ENCODE assay signal across 16 cellular contexts in genomic region chr6:1739220-1739619, GRCh38.
A peak's percentile ranks its signal among the peaks of the same experiment; 100 is the strongest.
DNase-seq lines count a peak whose midpoint lies in the region; ATAC-seq and TF ChIP-seq lines count a peak whose summit lies in the region.
"Had no signal": no experiment of that assay in that cellular context is flagged by ENCODE, and none has a peak within 500 bp of the region (broad histone marks: within the 10 kb centered on the region; RNA-seq: fewer than 3 reads in every experiment).

No MANE protein-coding gene starts in this region.

- peak; percentile 36 for DNase-seq in D341Med (ENCODE audit: low spot score)
- no peak for DNase-seq in vagina (ENCODE audit: extremely low spot score in 2 of 2)
- no peak for DNase-seq in left ventricle myocardium inferior
- no peak for DNase-seq in NCI-H1417 (lab: John Stamatoyannopoulos, UW)
- DNase-seq: dermis blood vessel endothelial cell; EL; KBM-7; PC-9; stimulated activated CD4-positive, alpha-beta T cell treated with anti-CD3 and anti-CD28 coated beads, Interleukin-15, amount 100 ng/mL, for 24 hours; T-helper 9 cell had no signal

- no peak for TF ChIP-seq POLR2A in vagina (IDR thresholded peaks at IDR 0.05)
- TF ChIP-seq POLR2A in gastroesophageal sphincter (IDR thresholded peaks at IDR 0.05) = no peak

- no peaks in the 10 kb centered on the region for H3K27me3 ChIP-seq in vagina
- no peaks in the 10 kb centered on the region for H3K27me3 ChIP-seq in gastroesophageal sphincter
- no peaks in the 10 kb centered on the region for H3K27me3 ChIP-seq in left ventricle myocardium inferior (ENCODE audit: low read depth)

- H3K36me3 ChIP-seq in vagina = no peaks in the 10 kb centered on the region
- no peaks in the 10 kb centered on the region for H3K36me3 ChIP-seq in gastroesophageal sphincter
- H3K36me3 ChIP-seq in left ventricle myocardium inferior = no peaks in the 10 kb centered on the region

- intact Hi-C loops in vagina (cut with DNase I) = no loop called here
- intact Hi-C loops in left ventricle myocardium inferior (cut with micrococcal nuclease) = no loop called here

- no peak for TF ChIP-seq EP300 in gastroesophageal sphincter (IDR thresholded peaks at IDR 0.05)

- 40 to 100% methylated on average over 1 to 5 of the region's 9 CpGs for WGBS in gastroesophageal sphincter (ENCODE audit: low coverage in 1 of 2), 2 donors

- no peaks in the 10 kb centered on the region for H3K9me3 ChIP-seq in vagina
- no peaks in the 10 kb centered on the region for H3K9me3 ChIP-seq in gastroesophageal sphincter
- no peaks in the 10 kb centered on the region for H3K9me3 ChIP-seq in left ventricle myocardium inferior (replicated peaks)
- H3K9me3 ChIP-seq: A549 had no signal

- TF ChIP-seq CTCF in vagina (IDR thresholded peaks at IDR 0.05) (no peak), gastroesophageal sphincter (IDR thresholded peaks at IDR 0.05) (no peak), left ventricle myocardium inferior (IDR thresholded peaks at IDR 0.05; ENCODE audit: borderline replicate concordance) (no peak)

- H3K4me1 ChIP-seq in vagina (no peaks in the 10 kb centered on the region), gastroesophageal sphincter (no peaks in the 10 kb centered on the region), left ventricle myocardium inferior (no peaks in the 10 kb centered on the region)
- H3K4me1 ChIP-seq: A549 had no signal

- no peak overlapping the region for H3K27ac ChIP-seq in vagina
- H3K27ac ChIP-seq in gastroesophageal sphincter = no peak overlapping the region
- H3K27ac ChIP-seq in left ventricle myocardium inferior (replicated peaks) = no peak overlapping the region
- H3K27ac ChIP-seq: A549, PC-9 had no signal

- peak; percentile 36 for ATAC-seq in GM19351 (IDR thresholded peaks at IDR 0.05; ENCODE audit: unreplicated experiment)
- peak; percentile 44 for ATAC-seq in HG02642 (IDR thresholded peaks at IDR 0.05; ENCODE audit: poor library complexity, unreplicated experiment)
- peak; percentile 24 for ATAC-seq in HG03354 (IDR thresholded peaks at IDR 0.05; ENCODE audit: poor library complexity, severe bottlenecking, unreplicated experiment)
- ATAC-seq in gastroesophageal sphincter = no peak
- ATAC-seq: A549, left lobe of liver had no signal

- no peak overlapping the region for H3K4me3 ChIP-seq in vagina
- H3K4me3 ChIP-seq in gastroesophageal sphincter = no peak overlapping the region
- no peak overlapping the region for H3K4me3 ChIP-seq in left ventricle myocardium inferior
- H3K4me3 ChIP-seq: A549, PC-9 had no signal
